In genomic region chr20:53201588-53201987, GRCh38 we compare ENCODE assay signal across 16 cellular contexts.
"Had no signal": no experiment of that assay in that cellular context is flagged by ENCODE, and none has a peak within 500 bp of the region (broad histone marks: within the 10 kb centered on the region; RNA-seq: fewer than 3 reads in every experiment).

No MANE protein-coding gene starts in this region.

- H3K4me1 ChIP-seq: spleen, upper lobe of left lung had no signal

- H3K9me3 Mint-ChIP-seq: dendritic cell treated with granulocyte-macrophage colony-stimulating factor and Interleukin-4, amounts not matched to agents 40 ng/mL and 50 ng/mL, for 4 days; nephron progenitor cell; stimulated activated naive B cell treated with anti-CD40 and anti-IgM and Interleukin-4, amounts not matched to agents 10 μg/mL and 1 μg/mL and 100 μg/mL, for 72 hours had no signal

- ATAC-seq: activated naive CD4-positive, alpha-beta T cell treated with anti-CD3 and anti-CD28 coated beads, Interleukin-2, amount 50 U/mL, for 72 hours; left lobe of liver; stimulated activated naive B cell treated with anti-CD40 and anti-IgM and Interleukin-4, amounts not matched to agents 10 μg/mL and 1 μg/mL and 100 μg/mL, for 72 hours had no signal

- H3K4me3 Mint-ChIP-seq: dendritic cell treated with granulocyte-macrophage colony-stimulating factor and Interleukin-4, amounts not matched to agents 40 ng/mL and 50 ng/mL, for 4 days; nephron progenitor cell; stimulated activated naive B cell treated with anti-CD40 and anti-IgM and Interleukin-4, amounts not matched to agents 10 μg/mL and 1 μg/mL and 100 μg/mL, for 72 hours had no signal

- H3K4me1 Mint-ChIP-seq: stimulated activated naive B cell treated with anti-CD40 and anti-IgM and Interleukin-4, amounts not matched to agents 10 μg/mL and 1 μg/mL and 100 μg/mL, for 72 hours had no signal

- H3K36me3 Mint-ChIP-seq: stimulated activated naive B cell treated with anti-CD40 and anti-IgM and Interleukin-4, amounts not matched to agents 10 μg/mL and 1 μg/mL and 100 μg/mL, for 72 hours had no signal

- DNase-seq: activated CD4-positive, alpha-beta T cell treated with anti-CD3 and anti-CD28 coated beads for 1 hour; activated gamma-delta T cell; effector CD8-positive, alpha-beta T cell; esophagus squamous epithelium; nephron progenitor cell; occipital lobe; retina; spleen; stimulated activated naive B cell treated with anti-CD40 and anti-IgM and Interleukin-4, amounts not matched to agents 10 μg/mL and 1 μg/mL and 100 μg/mL, for 72 hours; T-helper 9 cell; upper lobe of left lung had no signal

- H3K27me3 ChIP-seq: upper lobe of left lung had no signal

- H3K36me3 ChIP-seq: esophagus squamous epithelium, spleen, thoracic aorta, upper lobe of left lung had no signal

- H3K27ac Mint-ChIP-seq: dendritic cell treated with granulocyte-macrophage colony-stimulating factor and Interleukin-4, amounts not matched to agents 40 ng/mL and 50 ng/mL, for 4 days; nephron progenitor cell; stimulated activated naive B cell treated with anti-CD40 and anti-IgM and Interleukin-4, amounts not matched to agents 10 μg/mL and 1 μg/mL and 100 μg/mL, for 72 hours had no signal

- H3K9me3 ChIP-seq: esophagus squamous epithelium, spleen, thoracic aorta, upper lobe of left lung had no signal

- H3K27ac ChIP-seq: esophagus squamous epithelium, spleen, thoracic aorta, upper lobe of left lung had no signal

- H3K4me3 ChIP-seq: esophagus squamous epithelium, lung, spleen, thoracic aorta, upper lobe of left lung had no signal
